14 cellular contexts compared by ENCODE assay signal in the genomic region with DNA sequence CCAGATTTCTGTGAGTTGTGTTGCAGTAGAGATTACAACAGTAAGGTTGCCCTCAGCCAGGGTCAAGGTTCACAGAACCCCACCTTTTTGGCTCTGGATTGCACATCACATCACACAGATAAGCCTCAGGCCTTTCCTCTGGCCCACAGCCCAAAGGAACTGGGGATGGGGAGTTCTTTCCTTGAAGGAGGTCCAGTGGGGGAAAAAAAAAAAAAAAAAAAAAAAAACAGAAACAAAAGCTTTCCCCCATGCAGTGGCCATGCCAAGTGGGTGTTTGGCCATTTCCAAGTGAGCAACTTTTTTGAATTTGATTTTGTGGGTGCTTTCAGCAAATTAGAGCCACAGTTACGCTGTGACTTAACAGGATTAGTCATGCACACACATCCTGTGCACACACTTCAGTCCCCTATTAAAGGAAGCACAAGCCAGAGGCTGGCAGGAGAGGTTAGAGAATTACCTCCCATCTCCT.
DNase-seq lines count a peak whose midpoint lies in the region; ATAC-seq and TF ChIP-seq lines count a peak whose summit lies in the region.
"Had no signal": no experiment of that assay in that cellular context is flagged by ENCODE, and none has a peak within 500 bp of the region (broad histone marks: within the 10 kb centered on the region; RNA-seq: fewer than 3 reads in every experiment).

No MANE protein-coding gene starts in this region.

- no peak for TF ChIP-seq CTCF in epithelial cell of esophagus (IDR thresholded peaks at IDR 0.05; ENCODE audit: insufficient read depth, low read depth, low read length, missing control alignments)
- TF ChIP-seq CTCF in chondrocyte (IDR thresholded peaks at IDR 0.05) = no peak

- no peaks in the 10 kb centered on the region for H3K36me3 Mint-ChIP-seq in chondrocyte (ENCODE audit: low read depth)

- H3K27me3 Mint-ChIP-seq in chondrocyte (ENCODE audit: low read depth) = peaks cover 4% of the 10 kb centered on the region

- H3K27me3 ChIP-seq in right cardiac atrium (ENCODE audit: control insufficient read depth, insufficient read depth) = no peaks in the 10 kb centered on the region
- H3K27me3 ChIP-seq: ascending aorta had no signal

- no peaks in the 10 kb centered on the region for H3K4me1 Mint-ChIP-seq in chondrocyte (ENCODE audit: low read depth)

- H3K9me3 ChIP-seq in right cardiac atrium (ENCODE audit: control insufficient read depth, low read length) = no peaks in the 10 kb centered on the region
- H3K9me3 ChIP-seq: ascending aorta had no signal

- intact Hi-C loops in right cardiac atrium (cut with DNase I) = no loop called here
- intact Hi-C loops in Right ventricle myocardium superior (cut with DNase I) = no loop called here

- no peak overlapping the region for H3K27ac Mint-ChIP-seq in chondrocyte (ENCODE audit: unreplicated experiment)
- H3K27ac Mint-ChIP-seq: activated T-cell treated with anti-CD3 and anti-CD28 coated beads, Interleukin-2, amount 50 U/mL, for 24 hours; nephron had no signal

- no peak for DNase-seq in right cardiac atrium
- no peak for DNase-seq in Right ventricle myocardium superior
- DNase-seq in NCI-H1436 treated with DMSO at 0.1 percent for 48 hours (lab: John Stamatoyannopoulos, UW) = peak; percentile 14
- peak; percentile 45 for DNase-seq in epithelial cell of esophagus (ENCODE audit: low read depth)
- DNase-seq in chondrocyte (ENCODE audit: low spot score) = no peak
- no peak for DNase-seq in HT-29 (ENCODE audit: low spot score)
- DNase-seq: activated CD4-positive, CD25-positive, alpha-beta regulatory T cell; activated T-cell treated with anti-CD3 and anti-CD28 coated beads, Interleukin-2, amount 50 U/mL, for 24 hours; NCI-H2227 treated with DMSO at 0.1 percent for 48 hours; stimulated activated CD4-positive, alpha-beta T cell treated with anti-CD3 and anti-CD28 coated beads, Interleukin-12 subunit alpha, Interleukin-12 subunit beta, amount 100 ng/mL, for 4 hours had no signal

- H3K4me1 ChIP-seq in right cardiac atrium (ENCODE audit: control insufficient read depth, insufficient read depth, low read length) = peaks cover 2% of the 10 kb centered on the region
- H3K4me1 ChIP-seq: ascending aorta had no signal

- no peak overlapping the region for H3K27ac ChIP-seq in right cardiac atrium (ENCODE audit: low read length)
- H3K27ac ChIP-seq: ascending aorta had no signal

- WGBS in right cardiac atrium = 67% methylated on average over 1 of the region's 1 CpG

- H3K4me3 ChIP-seq in right cardiac atrium (ENCODE audit: low read length) (no peak overlapping the region), epithelial cell of esophagus (ENCODE audit: low read length) (no peak overlapping the region)
- H3K4me3 ChIP-seq: ascending aorta had no signal

- ATAC-seq in right cardiac atrium (peak; percentile 42 to 77), Right ventricle myocardium superior (ENCODE audit: poor library complexity) (no peak), HG02870 (IDR thresholded peaks at IDR 0.05; ENCODE audit: unreplicated experiment) (no peak), GM18858 (IDR thresholded peaks at IDR 0.05; ENCODE audit: unreplicated experiment) (no peak)

- H3K4me3 Mint-ChIP-seq in chondrocyte (ENCODE audit: unreplicated experiment) = no peak overlapping the region
- H3K4me3 Mint-ChIP-seq: activated T-cell treated with anti-CD3 and anti-CD28 coated beads, Interleukin-2, amount 50 U/mL, for 24 hours; nephron had no signal

- no peaks in the 10 kb centered on the region for H3K9me3 Mint-ChIP-seq in chondrocyte (ENCODE audit: low read depth)
- H3K9me3 Mint-ChIP-seq: activated T-cell treated with anti-CD3 and anti-CD28 coated beads, Interleukin-2, amount 50 U/mL, for 24 hours; nephron had no signal

Comparison
In these comparisons a context has a peak if more than half of its experiments do, and no peak if none do; other contexts are left out.
1. ATAC-seq: peak in right cardiac atrium (2 of 2); none in Right ventricle myocardium superior (single experiment), HG02870 (single experiment) and GM18858 (single experiment).
2. DNase-seq: peak in NCI-H1436 treated with DMSO at 0.1 percent for 48 hours (single experiment) and epithelial cell of esophagus (single experiment); none in right cardiac atrium (0 of 3), Right ventricle myocardium superior (single experiment), chondrocyte (single experiment) and HT-29 (single experiment).